13 cellular contexts compared by ENCODE assay signal in the genomic region with DNA sequence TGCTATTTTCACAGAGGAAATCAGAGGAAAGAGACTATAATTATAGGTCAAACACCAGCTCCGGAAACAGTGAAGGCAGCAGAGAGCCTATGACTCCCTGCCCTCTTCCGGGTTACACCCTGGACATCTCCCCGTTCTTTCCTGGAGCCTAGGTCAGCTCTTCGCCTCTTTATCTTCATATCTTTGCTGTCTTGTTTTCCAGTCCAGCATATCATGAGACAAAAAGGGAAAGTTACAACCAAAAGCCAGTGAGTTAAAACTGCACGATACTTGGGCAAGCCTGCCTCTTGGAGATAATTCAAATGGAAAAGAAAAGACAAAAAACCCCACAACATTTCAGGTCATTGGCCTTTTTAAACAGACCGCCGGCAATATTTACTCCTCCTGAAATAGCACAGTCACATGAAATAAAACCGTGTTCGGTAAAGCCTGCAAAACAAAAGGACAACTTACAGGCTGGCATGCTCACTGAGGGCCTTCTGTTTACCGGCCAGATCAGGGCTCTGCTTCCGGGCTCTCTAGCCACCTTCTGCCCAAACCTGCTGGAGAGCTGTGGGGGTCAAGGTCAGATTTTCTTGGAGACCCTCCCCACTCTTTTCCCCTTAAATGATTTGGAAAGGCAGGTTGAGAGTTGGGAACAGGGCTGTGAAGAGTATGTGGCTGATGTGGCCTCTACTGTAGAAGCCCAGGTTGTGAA. TPM values are rescaled to one million over a fixed set of nuclear protein-coding genes. Genes with fewer than 3 reads are reported as not detected.
DNase-seq lines count a peak whose midpoint lies in the region; ATAC-seq and FAIRE-seq lines count a peak whose summit lies in the region.
"Had no signal": no experiment of that assay in that cellular context is flagged by ENCODE, and none has a peak within 500 bp of the region (broad histone marks: within the 10 kb centered on the region; RNA-seq: fewer than 3 reads in every experiment).

No MANE protein-coding gene starts in this region.

- FAIRE-seq in islet of Langerhans (lab: Jason Lieb, UNC) = peak; percentile 64
- FAIRE-seq: A204.1 had no signal

- intact Hi-C loops in activated T-helper 2 cell treated with anti-CD3 and anti-CD28 coated beads, Interferon-gamma antibody, Interleukin-2, Interleukin-4, amounts not matched to agents 10 μg/mL and 5 μg/mL and 100 μg/mL, durations not matched to agents 14 hours and 24 hours and 36 hours (cut with micrococcal nuclease) = no loop called here

- H3K4me3 Mint-ChIP-seq in activated T-helper 2 cell treated with anti-CD3 and anti-CD28 coated beads, Interferon-gamma antibody, Interleukin-2, Interleukin-4, amounts not matched to agents 10 μg/mL and 5 μg/mL and 100 μg/mL, durations not matched to agents 14 hours and 24 hours and 36 hours (ENCODE audit: low read depth) = no peak overlapping the region
- H3K4me3 Mint-ChIP-seq: activated B cell treated with CpG ODN at 0.5 μM for 24 hours had no signal

- H3K27me3 Mint-ChIP-seq in activated T-helper 2 cell treated with anti-CD3 and anti-CD28 coated beads, Interferon-gamma antibody, Interleukin-2, Interleukin-4, amounts not matched to agents 10 μg/mL and 5 μg/mL and 100 μg/mL, durations not matched to agents 14 hours and 24 hours and 36 hours (ENCODE audit: low read depth) = no peaks in the 10 kb centered on the region
- H3K27me3 Mint-ChIP-seq: activated B cell treated with CpG ODN at 0.5 μM for 24 hours had no signal

- peaks cover 3% of the 10 kb centered on the region for H3K36me3 Mint-ChIP-seq in activated T-helper 2 cell treated with anti-CD3 and anti-CD28 coated beads, Interferon-gamma antibody, Interleukin-2, Interleukin-4, amounts not matched to agents 10 μg/mL and 5 μg/mL and 100 μg/mL, durations not matched to agents 14 hours and 24 hours and 36 hours (ENCODE audit: low read depth)

- DNase-seq in NCI-H2227 (lab: John Stamatoyannopoulos, UW; ENCODE audit: unreplicated experiment) (peak; percentile 44), NCI-H2227 treated with DMSO at 0.1 percent for 48 hours (lab: John Stamatoyannopoulos, UW) (no peak), substantia nigra (lab: John Stamatoyannopoulos, UW) (peak in 14 of 49 donors; percentile 4 to 39 (median 14)), NCI-H1436 (lab: John Stamatoyannopoulos, UW) (no peak)
- no peak for DNase-seq in activated T-helper 2 cell treated with anti-CD3 and anti-CD28 coated beads, Interferon-gamma antibody, Interleukin-2, Interleukin-4, amounts not matched to agents 10 μg/mL and 5 μg/mL and 100 μg/mL, durations not matched to agents 14 hours and 24 hours and 36 hours (ENCODE audit: low spot score)
- DNase-seq: activated B cell treated with CpG ODN at 0.5 μM for 24 hours, amniotic stem cell, foreskin fibroblast, NCI-H510A treated with DMSO at 0.1 percent for 48 hours had no signal

- H3K4me1 Mint-ChIP-seq in activated T-helper 2 cell treated with anti-CD3 and anti-CD28 coated beads, Interferon-gamma antibody, Interleukin-2, Interleukin-4, amounts not matched to agents 10 μg/mL and 5 μg/mL and 100 μg/mL, durations not matched to agents 14 hours and 24 hours and 36 hours (ENCODE audit: low read depth) = peaks cover 21% of the 10 kb centered on the region

- no peaks in the 10 kb centered on the region for H3K9me3 Mint-ChIP-seq in activated T-helper 2 cell treated with anti-CD3 and anti-CD28 coated beads, Interferon-gamma antibody, Interleukin-2, Interleukin-4, amounts not matched to agents 10 μg/mL and 5 μg/mL and 100 μg/mL, durations not matched to agents 14 hours and 24 hours and 36 hours
- H3K9me3 Mint-ChIP-seq: activated B cell treated with CpG ODN at 0.5 μM for 24 hours had no signal

- peak overlapping the region; percentile 21 for H3K27ac ChIP-seq in substantia nigra (ENCODE audit: low read depth, low read length, poor library complexity, severe bottlenecking)

- peak overlapping the region; percentile 67 for H3K27ac Mint-ChIP-seq in activated T-helper 2 cell treated with anti-CD3 and anti-CD28 coated beads, Interferon-gamma antibody, Interleukin-2, Interleukin-4, amounts not matched to agents 10 μg/mL and 5 μg/mL and 100 μg/mL, durations not matched to agents 14 hours and 24 hours and 36 hours
- H3K27ac Mint-ChIP-seq: activated B cell treated with CpG ODN at 0.5 μM for 24 hours had no signal

- no peak for ATAC-seq in GM18519 (IDR thresholded peaks at IDR 0.05; ENCODE audit: low FRiP score, unreplicated experiment)
- no peak for ATAC-seq in HG03521 (IDR thresholded peaks at IDR 0.05; ENCODE audit: unreplicated experiment)

RNA-seq across cellular contexts. Expression of gene PPP2R5A, which starts 42.8 kb away (rescaled TPM):
- 40.4 and 42.1 TPM in 2 replicates for total RNA-seq in activated T-helper 2 cell treated with anti-CD3 and anti-CD28 coated beads, Interferon-gamma antibody, Interleukin-2, Interleukin-4, amounts not matched to agents 10 μg/mL and 5 μg/mL and 100 μg/mL, durations not matched to agents 14 hours and 24 hours and 36 hours
